Comparison of ENCODE assay signal across 23 cellular contexts in genomic region chr18:43627833-43628370, GRCh38.
DNase-seq lines count a peak whose midpoint lies in the region; ATAC-seq, FAIRE-seq and TF ChIP-seq lines count a peak whose summit lies in the region.
"Had no signal": no experiment of that assay in that cellular context is flagged by ENCODE, and none has a peak within 500 bp of the region (broad histone marks: within the 10 kb centered on the region; RNA-seq: fewer than 3 reads in every experiment).

No MANE protein-coding gene starts in this region.

- POLR2A ChIA-PET in HEK293T (lab: Yijun Ruan, JAX): no interaction called here

- H3K4me1 Mint-ChIP-seq in osteocyte (ENCODE audit: unreplicated experiment): peaks cover 10% of the 10 kb centered on the region
- H3K4me1 Mint-ChIP-seq: IgD-negative memory B cell had no signal

- DNase-seq in HEK293T (ENCODE audit: extremely low spot score): peak; percentile 6
- peak; percentile 96 for DNase-seq in NCI-H2081 treated with DMSO at 0.1 percent for 48 hours (lab: John Stamatoyannopoulos, UW)
- DNase-seq in SK-N-MC (ENCODE audit: low read depth, low spot score): no peak
- no peak for DNase-seq in osteocyte (ENCODE audit: extremely low spot score, unreplicated experiment)
- DNase-seq in stimulated activated naive CD4-positive, alpha-beta T cell (lab: John Stamatoyannopoulos, UW): no peak
- no peak for DNase-seq in RCC 7860 (ENCODE audit: low spot score)
- no peak for DNase-seq in HuH-7 (ENCODE audit: low spot score)
- DNase-seq: activated CD4-positive, alpha-beta T cell treated with anti-CD3 and anti-CD28 coated beads, Interleukin-2, amount 50 U/mL, for 1 hour; activated CD8-positive, alpha-beta memory T cell treated with anti-CD3 and anti-CD28 coated beads, Interleukin-2, amount 50 U/mL, for 48 hours; activated effector memory CD4-positive, alpha-beta T cell treated with Interleukin-2 at 50 U/mL for 16 hours; adrenal gland; dorsolateral prefrontal cortex; foreskin keratinocyte; hypothalamus; NCI-H226; stomach; upper lobe of right lung had no signal

- H3K4me3 Mint-ChIP-seq in osteocyte (ENCODE audit: unreplicated experiment): no peak overlapping the region
- H3K4me3 Mint-ChIP-seq: IgD-negative memory B cell; natural killer cell treated with Interleukin-12 subunit alpha and Interleukin-12 subunit beta and Interleukin-15 and Interleukin-18, amount 100 ng/mL, for 72 hours had no signal

- TF ChIP-seq CTCF in osteocyte (IDR thresholded peaks at IDR 0.05): no peak

- peak overlapping the region; percentile 40 for H3K27ac Mint-ChIP-seq in osteocyte (ENCODE audit: unreplicated experiment)
- H3K27ac Mint-ChIP-seq: natural killer cell treated with Interleukin-12 subunit alpha and Interleukin-12 subunit beta and Interleukin-15 and Interleukin-18, amount 100 ng/mL, for 72 hours; progenitor cell of endocrine pancreas had no signal

- no peaks in the 10 kb centered on the region for H3K9me3 ChIP-seq in SK-N-MC (ENCODE audit: low read depth, low read length)
- H3K9me3 ChIP-seq: adrenal gland, stomach, upper lobe of right lung had no signal

- H3K27ac ChIP-seq in SK-N-MC: peak overlapping the region; percentile 72; the same call in 1 of the 2 replicates
- H3K27ac ChIP-seq: adrenal gland, dorsolateral prefrontal cortex, foreskin keratinocyte, stomach, upper lobe of right lung had no signal

- no peak for ATAC-seq in GM19023 (IDR thresholded peaks at IDR 0.05; ENCODE audit: unreplicated experiment)
- ATAC-seq: foreskin keratinocyte; HCT116; natural killer cell treated with Interleukin-12 subunit alpha and Interleukin-12 subunit beta and Interleukin-15 and Interleukin-18, amount 100 ng/mL, for 72 hours; upper lobe of right lung had no signal

- 0 out of 2 replicates have a peak overlapping the region, but pooled peaks have one; percentile 25 for H3K4me3 ChIP-seq in SK-N-MC
- H3K4me3 ChIP-seq: adrenal gland, dorsolateral prefrontal cortex, stomach, upper lobe of right lung had no signal

- CTCF ChIA-PET in HEK293T (lab: Yijun Ruan, JAX): no interaction called here

- no peaks in the 10 kb centered on the region for H3K9me3 Mint-ChIP-seq in osteocyte (ENCODE audit: unreplicated experiment)
- H3K9me3 Mint-ChIP-seq: natural killer cell treated with Interleukin-12 subunit alpha and Interleukin-12 subunit beta and Interleukin-15 and Interleukin-18, amount 100 ng/mL, for 72 hours had no signal

- peaks cover 3% of the 10 kb centered on the region for H3K36me3 Mint-ChIP-seq in osteocyte (ENCODE audit: unreplicated experiment)
- H3K36me3 Mint-ChIP-seq: IgD-negative memory B cell; natural killer cell treated with Interleukin-12 subunit alpha and Interleukin-12 subunit beta and Interleukin-15 and Interleukin-18, amount 100 ng/mL, for 72 hours had no signal

- H3K36me3 ChIP-seq in SK-N-MC (ENCODE audit: insufficient read depth, low read length): no peaks in the 10 kb centered on the region
- H3K36me3 ChIP-seq: adrenal gland, stomach, upper lobe of right lung had no signal

- FAIRE-seq in RCC 7860 (lab: Jason Lieb, UNC): no peak
- FAIRE-seq: GM12891 had no signal

- H3K9ac ChIP-seq in SK-N-MC (ENCODE audit: insufficient read length): no peak overlapping the region

- no peaks in the 10 kb centered on the region for H3K27me3 Mint-ChIP-seq in osteocyte (ENCODE audit: unreplicated experiment)
- H3K27me3 Mint-ChIP-seq: progenitor cell of endocrine pancreas had no signal

TF ChIP-seq in HEK293T, 16 proteins besides CTCF, POLR2A, EP300 and RAD21:
- no peak for TF ChIP-seq TARDBP (IDR thresholded peaks at IDR 0.05)
- TF ChIP-seq SP1 (IDR thresholded peaks at IDR 0.05): no peak
- no peak for TF ChIP-seq ELF4 (IDR thresholded peaks at IDR 0.05)
- TF ChIP-seq HDGF (IDR thresholded peaks at IDR 0.05; ENCODE audit: borderline replicate concordance): no peak
- no peak for TF ChIP-seq CTBP1 (IDR thresholded peaks at IDR 0.05; ENCODE audit: borderline replicate concordance)
- TF ChIP-seq LEF1 (IDR thresholded peaks at IDR 0.05; ENCODE audit: borderline replicate concordance): no peak
- no peak for TF ChIP-seq NFRKB (IDR thresholded peaks at IDR 0.05)
- no peak for TF ChIP-seq FOXK2 (IDR thresholded peaks at IDR 0.05)
- TF ChIP-seq, protein P1, sequence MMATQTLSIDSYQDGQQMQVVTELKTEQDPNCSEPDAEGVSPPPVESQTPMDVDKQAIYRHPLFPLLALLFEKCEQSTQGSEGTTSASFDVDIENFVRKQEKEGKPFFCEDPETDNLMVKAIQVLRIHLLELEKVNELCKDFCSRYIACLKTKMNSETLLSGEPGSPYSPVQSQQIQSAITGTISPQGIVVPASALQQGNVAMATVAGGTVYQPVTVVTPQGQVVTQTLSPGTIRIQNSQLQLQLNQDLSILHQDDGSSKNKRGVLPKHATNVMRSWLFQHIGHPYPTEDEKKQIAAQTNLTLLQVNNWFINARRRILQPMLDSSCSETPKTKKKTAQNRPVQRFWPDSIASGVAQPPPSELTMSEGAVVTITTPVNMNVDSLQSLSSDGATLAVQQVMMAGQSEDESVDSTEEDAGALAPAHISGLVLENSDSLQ (IDR thresholded peaks at IDR 0.05): no peak
- TF ChIP-seq ARNT (IDR thresholded peaks at IDR 0.05): no peak
- no peak for TF ChIP-seq ZNF384 (IDR thresholded peaks at IDR 0.05)
- TF ChIP-seq SUZ12 (IDR thresholded peaks at IDR 0.05): no peak
- TF ChIP-seq L3MBTL2 (conservative IDR thresholded peaks at IDR 0.05): no peak

Comparison
In these comparisons a context has a peak if more than half of its experiments do, and no peak if none do; other contexts are left out.
1. DNase-seq: peak in HEK293T (single experiment) and NCI-H2081 treated with DMSO at 0.1 percent for 48 hours (single experiment); none in SK-N-MC (single experiment), osteocyte (single experiment), stimulated activated naive CD4-positive, alpha-beta T cell (0 of 6), RCC 7860 (single experiment) and HuH-7 (single experiment).